Comparison of ENCODE assay signal across 8 cellular contexts in the genomic region with DNA sequence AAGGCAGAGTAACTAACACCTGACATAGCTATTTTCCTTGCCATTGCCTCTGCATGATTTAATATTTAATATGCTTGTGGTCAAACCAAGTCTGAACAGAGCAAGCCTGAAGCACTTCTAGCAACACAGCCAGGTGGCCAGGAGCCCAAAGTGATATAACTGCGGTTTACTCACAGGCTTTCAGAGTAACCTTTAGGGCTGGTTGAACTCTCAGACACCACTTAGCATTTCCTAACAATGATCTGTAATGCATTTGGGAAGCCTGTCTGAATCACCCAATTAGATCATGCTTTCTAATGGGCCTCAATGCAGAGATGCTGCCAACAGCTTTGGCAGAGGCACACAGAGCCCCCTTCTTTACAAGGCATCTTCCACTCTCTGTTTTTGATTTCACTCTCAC.
A peak's percentile ranks its signal among the peaks of the same experiment; 100 is the strongest.
DNase-seq lines count a peak whose midpoint lies in the region; ATAC-seq, FAIRE-seq and TF ChIP-seq lines count a peak whose summit lies in the region.

No MANE protein-coding gene starts in this region.

- POLR2A ChIA-PET in WTC11 (lab: Charles Lee) = no interaction called here

- TF ChIP-seq CTCF in WTC11 (IDR thresholded peaks at IDR 0.05) (no peak), left ventricle myocardium inferior (IDR thresholded peaks at IDR 0.05; ENCODE audit: borderline replicate concordance) (no peak)

- FAIRE-seq in RCC 7860 (lab: Jason Lieb, UNC) = peak; percentile 28

- DNase-seq in RCC 7860 (ENCODE audit: low spot score) (no peak), myocyte (ENCODE audit: low read depth) (peak; percentile 50), middle frontal gyrus (ENCODE audit: extremely low spot score, low spot score) (no peak), WTC11 (ENCODE audit: low spot score) (no peak), left ventricle myocardium inferior (no peak)
- DNase-seq in activated CD4-positive, alpha-beta T cell treated with anti-CD3 and anti-CD28 coated beads for 4 hours = no peak

- CTCF ChIA-PET in WTC11 (lab: Charles Lee) = no interaction called here

- H3K4me1 ChIP-seq in left ventricle myocardium inferior = no peaks in the 10 kb centered on the region

- peaks cover 41% of the 10 kb centered on the region for H3K9me3 Mint-ChIP-seq in WTC11

- ATAC-seq in GM18520 (IDR thresholded peaks at IDR 0.05; ENCODE audit: unreplicated experiment) (peak; percentile 64), HG02970 (IDR thresholded peaks at IDR 0.05; ENCODE audit: low FRiP score, unreplicated experiment) (peak; percentile 68), WTC11 (no peak; the same call in 1 of the 2 replicates)

- H3K4me3 ChIP-seq in left ventricle myocardium inferior = no peak overlapping the region

- no peaks in the 10 kb centered on the region for H3K4me1 Mint-ChIP-seq in WTC11

- no peak overlapping the region for H3K27ac ChIP-seq in left ventricle myocardium inferior (replicated peaks)

- no peak overlapping the region for H3K4me3 Mint-ChIP-seq in WTC11

- intact Hi-C loops in left ventricle myocardium inferior (cut with micrococcal nuclease) = no loop called here

- peaks cover 17% of the 10 kb centered on the region for H3K36me3 Mint-ChIP-seq in WTC11

- no peaks in the 10 kb centered on the region for H3K27me3 Mint-ChIP-seq in WTC11 (ENCODE audit: low read depth)

- H3K27me3 ChIP-seq in left ventricle myocardium inferior (ENCODE audit: low read depth) = no peaks in the 10 kb centered on the region

- H3K27ac Mint-ChIP-seq in WTC11 = no peak overlapping the region

- peaks cover 25% of the 10 kb centered on the region for H3K9me3 ChIP-seq in left ventricle myocardium inferior (replicated peaks)

- no peaks in the 10 kb centered on the region for H3K36me3 ChIP-seq in left ventricle myocardium inferior

TF ChIP-seq in WTC11, 78 proteins besides CTCF, POLR2A, EP300 and RAD21 (continues in another document):
- TF ChIP-seq, protein P1, sequence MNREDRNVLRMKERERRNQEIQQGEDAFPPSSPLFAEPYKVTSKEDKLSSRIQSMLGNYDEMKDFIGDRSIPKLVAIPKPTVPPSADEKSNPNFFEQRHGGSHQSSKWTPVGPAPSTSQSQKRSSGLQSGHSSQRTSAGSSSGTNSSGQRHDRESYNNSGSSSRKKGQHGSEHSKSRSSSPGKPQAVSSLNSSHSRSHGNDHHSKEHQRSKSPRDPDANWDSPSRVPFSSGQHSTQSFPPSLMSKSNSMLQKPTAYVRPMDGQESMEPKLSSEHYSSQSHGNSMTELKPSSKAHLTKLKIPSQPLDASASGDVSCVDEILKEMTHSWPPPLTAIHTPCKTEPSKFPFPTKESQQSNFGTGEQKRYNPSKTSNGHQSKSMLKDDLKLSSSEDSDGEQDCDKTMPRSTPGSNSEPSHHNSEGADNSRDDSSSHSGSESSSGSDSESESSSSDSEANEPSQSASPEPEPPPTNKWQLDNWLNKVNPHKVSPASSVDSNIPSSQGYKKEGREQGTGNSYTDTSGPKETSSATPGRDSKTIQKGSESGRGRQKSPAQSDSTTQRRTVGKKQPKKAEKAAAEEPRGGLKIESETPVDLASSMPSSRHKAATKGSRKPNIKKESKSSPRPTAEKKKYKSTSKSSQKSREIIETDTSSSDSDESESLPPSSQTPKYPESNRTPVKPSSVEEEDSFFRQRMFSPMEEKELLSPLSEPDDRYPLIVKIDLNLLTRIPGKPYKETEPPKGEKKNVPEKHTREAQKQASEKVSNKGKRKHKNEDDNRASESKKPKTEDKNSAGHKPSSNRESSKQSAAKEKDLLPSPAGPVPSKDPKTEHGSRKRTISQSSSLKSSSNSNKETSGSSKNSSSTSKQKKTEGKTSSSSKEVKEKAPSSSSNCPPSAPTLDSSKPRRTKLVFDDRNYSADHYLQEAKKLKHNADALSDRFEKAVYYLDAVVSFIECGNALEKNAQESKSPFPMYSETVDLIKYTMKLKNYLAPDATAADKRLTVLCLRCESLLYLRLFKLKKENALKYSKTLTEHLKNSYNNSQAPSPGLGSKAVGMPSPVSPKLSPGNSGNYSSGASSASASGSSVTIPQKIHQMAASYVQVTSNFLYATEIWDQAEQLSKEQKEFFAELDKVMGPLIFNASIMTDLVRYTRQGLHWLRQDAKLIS (CRISPR knock-in tag; IDR thresholded peaks at IDR 0.05; ENCODE audit: borderline replicate concordance) = no peak
- TF ChIP-seq, protein P2, sequence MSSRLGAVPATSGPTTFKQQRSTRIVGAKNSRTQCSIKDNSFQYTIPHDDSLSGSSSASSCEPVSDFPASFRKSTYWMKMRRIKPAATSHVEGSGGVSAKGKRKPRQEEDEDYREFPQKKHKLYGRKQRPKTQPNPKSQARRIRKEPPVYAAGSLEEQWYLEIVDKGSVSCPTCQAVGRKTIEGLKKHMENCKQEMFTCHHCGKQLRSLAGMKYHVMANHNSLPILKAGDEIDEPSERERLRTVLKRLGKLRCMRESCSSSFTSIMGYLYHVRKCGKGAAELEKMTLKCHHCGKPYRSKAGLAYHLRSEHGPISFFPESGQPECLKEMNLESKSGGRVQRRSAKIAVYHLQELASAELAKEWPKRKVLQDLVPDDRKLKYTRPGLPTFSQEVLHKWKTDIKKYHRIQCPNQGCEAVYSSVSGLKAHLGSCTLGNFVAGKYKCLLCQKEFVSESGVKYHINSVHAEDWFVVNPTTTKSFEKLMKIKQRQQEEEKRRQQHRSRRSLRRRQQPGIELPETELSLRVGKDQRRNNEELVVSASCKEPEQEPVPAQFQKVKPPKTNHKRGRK (CRISPR knock-in tag; IDR thresholded peaks at IDR 0.05; ENCODE audit: borderline replicate concordance) = no peak
- no peak for TF ChIP-seq ZNF232 (CRISPR knock-in tag; IDR thresholded peaks at IDR 0.05)
- no peak for TF ChIP-seq NR1H2 (CRISPR knock-in tag; IDR thresholded peaks at IDR 0.05)
- TF ChIP-seq, protein P3, sequence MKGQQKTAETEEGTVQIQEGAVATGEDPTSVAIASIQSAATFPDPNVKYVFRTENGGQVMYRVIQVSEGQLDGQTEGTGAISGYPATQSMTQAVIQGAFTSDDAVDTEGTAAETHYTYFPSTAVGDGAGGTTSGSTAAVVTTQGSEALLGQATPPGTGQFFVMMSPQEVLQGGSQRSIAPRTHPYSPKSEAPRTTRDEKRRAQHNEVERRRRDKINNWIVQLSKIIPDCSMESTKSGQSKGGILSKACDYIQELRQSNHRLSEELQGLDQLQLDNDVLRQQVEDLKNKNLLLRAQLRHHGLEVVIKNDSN (CRISPR knock-in tag; IDR thresholded peaks at IDR 0.05) = no peak
- TF ChIP-seq SP1 (CRISPR knock-in tag; conservative IDR thresholded peaks at IDR 0.05) = no peak
- TF ChIP-seq TCF7 (CRISPR knock-in tag; IDR thresholded peaks at IDR 0.05; ENCODE audit: low read depth) = no peak
- TF ChIP-seq, protein P4, sequence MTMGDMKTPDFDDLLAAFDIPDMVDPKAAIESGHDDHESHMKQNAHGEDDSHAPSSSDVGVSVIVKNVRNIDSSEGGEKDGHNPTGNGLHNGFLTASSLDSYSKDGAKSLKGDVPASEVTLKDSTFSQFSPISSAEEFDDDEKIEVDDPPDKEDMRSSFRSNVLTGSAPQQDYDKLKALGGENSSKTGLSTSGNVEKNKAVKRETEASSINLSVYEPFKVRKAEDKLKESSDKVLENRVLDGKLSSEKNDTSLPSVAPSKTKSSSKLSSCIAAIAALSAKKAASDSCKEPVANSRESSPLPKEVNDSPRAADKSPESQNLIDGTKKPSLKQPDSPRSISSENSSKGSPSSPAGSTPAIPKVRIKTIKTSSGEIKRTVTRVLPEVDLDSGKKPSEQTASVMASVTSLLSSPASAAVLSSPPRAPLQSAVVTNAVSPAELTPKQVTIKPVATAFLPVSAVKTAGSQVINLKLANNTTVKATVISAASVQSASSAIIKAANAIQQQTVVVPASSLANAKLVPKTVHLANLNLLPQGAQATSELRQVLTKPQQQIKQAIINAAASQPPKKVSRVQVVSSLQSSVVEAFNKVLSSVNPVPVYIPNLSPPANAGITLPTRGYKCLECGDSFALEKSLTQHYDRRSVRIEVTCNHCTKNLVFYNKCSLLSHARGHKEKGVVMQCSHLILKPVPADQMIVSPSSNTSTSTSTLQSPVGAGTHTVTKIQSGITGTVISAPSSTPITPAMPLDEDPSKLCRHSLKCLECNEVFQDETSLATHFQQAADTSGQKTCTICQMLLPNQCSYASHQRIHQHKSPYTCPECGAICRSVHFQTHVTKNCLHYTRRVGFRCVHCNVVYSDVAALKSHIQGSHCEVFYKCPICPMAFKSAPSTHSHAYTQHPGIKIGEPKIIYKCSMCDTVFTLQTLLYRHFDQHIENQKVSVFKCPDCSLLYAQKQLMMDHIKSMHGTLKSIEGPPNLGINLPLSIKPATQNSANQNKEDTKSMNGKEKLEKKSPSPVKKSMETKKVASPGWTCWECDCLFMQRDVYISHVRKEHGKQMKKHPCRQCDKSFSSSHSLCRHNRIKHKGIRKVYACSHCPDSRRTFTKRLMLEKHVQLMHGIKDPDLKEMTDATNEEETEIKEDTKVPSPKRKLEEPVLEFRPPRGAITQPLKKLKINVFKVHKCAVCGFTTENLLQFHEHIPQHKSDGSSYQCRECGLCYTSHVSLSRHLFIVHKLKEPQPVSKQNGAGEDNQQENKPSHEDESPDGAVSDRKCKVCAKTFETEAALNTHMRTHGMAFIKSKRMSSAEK (CRISPR knock-in tag; IDR thresholded peaks at IDR 0.05; ENCODE audit: borderline replicate concordance) = no peak
- TF ChIP-seq, protein P5, sequence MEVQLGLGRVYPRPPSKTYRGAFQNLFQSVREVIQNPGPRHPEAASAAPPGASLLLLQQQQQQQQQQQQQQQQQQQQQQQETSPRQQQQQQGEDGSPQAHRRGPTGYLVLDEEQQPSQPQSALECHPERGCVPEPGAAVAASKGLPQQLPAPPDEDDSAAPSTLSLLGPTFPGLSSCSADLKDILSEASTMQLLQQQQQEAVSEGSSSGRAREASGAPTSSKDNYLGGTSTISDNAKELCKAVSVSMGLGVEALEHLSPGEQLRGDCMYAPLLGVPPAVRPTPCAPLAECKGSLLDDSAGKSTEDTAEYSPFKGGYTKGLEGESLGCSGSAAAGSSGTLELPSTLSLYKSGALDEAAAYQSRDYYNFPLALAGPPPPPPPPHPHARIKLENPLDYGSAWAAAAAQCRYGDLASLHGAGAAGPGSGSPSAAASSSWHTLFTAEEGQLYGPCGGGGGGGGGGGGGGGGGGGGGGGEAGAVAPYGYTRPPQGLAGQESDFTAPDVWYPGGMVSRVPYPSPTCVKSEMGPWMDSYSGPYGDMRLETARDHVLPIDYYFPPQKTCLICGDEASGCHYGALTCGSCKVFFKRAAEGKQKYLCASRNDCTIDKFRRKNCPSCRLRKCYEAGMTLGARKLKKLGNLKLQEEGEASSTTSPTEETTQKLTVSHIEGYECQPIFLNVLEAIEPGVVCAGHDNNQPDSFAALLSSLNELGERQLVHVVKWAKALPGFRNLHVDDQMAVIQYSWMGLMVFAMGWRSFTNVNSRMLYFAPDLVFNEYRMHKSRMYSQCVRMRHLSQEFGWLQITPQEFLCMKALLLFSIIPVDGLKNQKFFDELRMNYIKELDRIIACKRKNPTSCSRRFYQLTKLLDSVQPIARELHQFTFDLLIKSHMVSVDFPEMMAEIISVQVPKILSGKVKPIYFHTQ (CRISPR knock-in tag; IDR thresholded peaks at IDR 0.05) = no peak
- TF ChIP-seq RELA (CRISPR knock-in tag; IDR thresholded peaks at IDR 0.05; ENCODE audit: borderline replicate concordance) = no peak
- TF ChIP-seq ZBTB21 (CRISPR knock-in tag; IDR thresholded peaks at IDR 0.05; ENCODE audit: borderline replicate concordance) = no peak
- TF ChIP-seq ETV6 (CRISPR knock-in tag; IDR thresholded peaks at IDR 0.05) = no peak
